ENCODE assay signal across 18 cellular contexts in the genomic region with DNA sequence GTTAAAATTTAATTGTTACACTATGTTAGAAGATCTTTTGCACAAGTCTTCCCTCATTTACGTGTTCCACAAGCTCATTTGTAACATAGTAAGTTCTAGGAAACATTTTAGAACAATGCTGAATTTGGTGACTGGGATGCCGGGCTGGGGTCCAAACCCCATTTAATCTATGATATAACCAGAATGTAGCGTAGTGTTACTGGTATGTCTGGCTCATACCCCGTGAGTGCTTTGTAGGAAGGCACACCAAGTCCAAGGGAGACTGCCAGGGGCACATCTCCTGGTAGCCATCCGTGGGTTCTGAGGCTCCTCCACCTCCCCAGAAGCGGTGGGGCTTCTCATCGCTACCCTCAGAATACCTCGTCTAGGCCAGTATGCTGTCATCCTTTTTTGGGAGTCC. TPM values are rescaled to one million over a fixed set of nuclear protein-coding genes. Genes with fewer than 3 reads are reported as not detected.
"Had no signal": no experiment of that assay in that cellular context is flagged by ENCODE, and none has a peak within 500 bp of the region (broad histone marks: within the 10 kb centered on the region; RNA-seq: fewer than 3 reads in every experiment).

No MANE protein-coding gene starts in this region.

- H3K27ac ChIP-seq: body of pancreas, esophagus squamous epithelium, pancreas, tibial artery, uterus, VCaP had no signal

- H3K4me1 ChIP-seq: esophagus squamous epithelium, uterus had no signal

- H3K9me3 Mint-ChIP-seq: activated T-helper 1 cell treated with anti-CD3 and anti-CD28 coated beads, Interleukin-12 subunit alpha, Interleukin-12 subunit beta, Interleukin-2, Interleukin-4 antibody, amounts not matched to agents 30 ng/mL and 10 ng/mL and 1 ng/mL, durations not matched to agents 14 hours and 24 hours and 36 hours; effector memory CD8-positive, alpha-beta T cell; naive thymus-derived CD4-positive, alpha-beta T cell; stimulated activated naive B cell treated with anti-CD40 and anti-IgM and Interleukin-4, amounts not matched to agents 10 μg/mL and 1 μg/mL and 100 μg/mL, for 72 hours had no signal

- DNase-seq: activated CD4-positive, CD25-positive, alpha-beta regulatory T cell treated with anti-CD3 and anti-CD28 coated beads, Interleukin-2, amount 50 U/mL, for 72 hours; activated gamma-delta T cell treated with Interleukin-2 at 50 U/mL for 16 hours; body of pancreas; caudate nucleus; effector memory CD8-positive, alpha-beta T cell; esophagus squamous epithelium; head of caudate nucleus; mesenchymal stem cell; naive thymus-derived CD4-positive, alpha-beta T cell; pancreas; stimulated activated naive B cell treated with anti-CD40 and anti-IgM and Interleukin-4, amounts not matched to agents 10 μg/mL and 1 μg/mL and 100 μg/mL, for 72 hours; SW 1271; T-helper 2 cell; tibial artery; uterus had no signal

- H3K4me1 Mint-ChIP-seq: naive thymus-derived CD4-positive, alpha-beta T cell; stimulated activated naive B cell treated with anti-CD40 and anti-IgM and Interleukin-4, amounts not matched to agents 10 μg/mL and 1 μg/mL and 100 μg/mL, for 72 hours had no signal

- H3K27ac Mint-ChIP-seq: activated naive CD8-positive, alpha-beta T cell; activated T-helper 1 cell treated with anti-CD3 and anti-CD28 coated beads, Interleukin-12 subunit alpha, Interleukin-12 subunit beta, Interleukin-2, Interleukin-4 antibody, amounts not matched to agents 30 ng/mL and 10 ng/mL and 1 ng/mL, durations not matched to agents 14 hours and 24 hours and 36 hours; effector memory CD8-positive, alpha-beta T cell; naive thymus-derived CD4-positive, alpha-beta T cell had no signal

- H3K4me3 ChIP-seq: body of pancreas, esophagus squamous epithelium, pancreas, tibial artery, uterus had no signal

- H3K36me3 ChIP-seq: esophagus squamous epithelium, pancreas, tibial artery, uterus had no signal

- H3K9me3 ChIP-seq: body of pancreas, esophagus squamous epithelium, pancreas, tibial artery, uterus had no signal

- H3K27me3 Mint-ChIP-seq: activated naive CD8-positive, alpha-beta T cell; effector memory CD8-positive, alpha-beta T cell; naive thymus-derived CD4-positive, alpha-beta T cell; stimulated activated naive B cell treated with anti-CD40 and anti-IgM and Interleukin-4, amounts not matched to agents 10 μg/mL and 1 μg/mL and 100 μg/mL, for 72 hours had no signal

- ATAC-seq: body of pancreas; effector memory CD8-positive, alpha-beta T cell; naive thymus-derived CD4-positive, alpha-beta T cell; pancreas; stimulated activated naive B cell treated with anti-CD40 and anti-IgM and Interleukin-4, amounts not matched to agents 10 μg/mL and 1 μg/mL and 100 μg/mL, for 72 hours had no signal

- H3K27me3 ChIP-seq: body of pancreas, esophagus squamous epithelium, pancreas, tibial artery, uterus had no signal

- H3K4me3 Mint-ChIP-seq: activated naive CD8-positive, alpha-beta T cell; activated T-helper 1 cell treated with anti-CD3 and anti-CD28 coated beads, Interleukin-12 subunit alpha, Interleukin-12 subunit beta, Interleukin-2, Interleukin-4 antibody, amounts not matched to agents 30 ng/mL and 10 ng/mL and 1 ng/mL, durations not matched to agents 14 hours and 24 hours and 36 hours; effector memory CD8-positive, alpha-beta T cell; naive thymus-derived CD4-positive, alpha-beta T cell; stimulated activated naive B cell treated with anti-CD40 and anti-IgM and Interleukin-4, amounts not matched to agents 10 μg/mL and 1 μg/mL and 100 μg/mL, for 72 hours had no signal

- H3K36me3 Mint-ChIP-seq: activated naive CD8-positive, alpha-beta T cell; naive thymus-derived CD4-positive, alpha-beta T cell; stimulated activated naive B cell treated with anti-CD40 and anti-IgM and Interleukin-4, amounts not matched to agents 10 μg/mL and 1 μg/mL and 100 μg/mL, for 72 hours had no signal

RNA-seq across cellular contexts. Expression of a gene that starts 21.3 kb away (rescaled TPM):
- total RNA-seq: activated T-helper 1 cell treated with anti-CD3 and anti-CD28 coated beads, Interleukin-12 subunit alpha, Interleukin-12 subunit beta, Interleukin-2, Interleukin-4 antibody, amounts not matched to agents 30 ng/mL and 10 ng/mL and 1 ng/mL, durations not matched to agents 14 hours and 24 hours and 36 hours had no signal
